Comparison of ENCODE assay signal across 26 cellular contexts in the genomic region with DNA sequence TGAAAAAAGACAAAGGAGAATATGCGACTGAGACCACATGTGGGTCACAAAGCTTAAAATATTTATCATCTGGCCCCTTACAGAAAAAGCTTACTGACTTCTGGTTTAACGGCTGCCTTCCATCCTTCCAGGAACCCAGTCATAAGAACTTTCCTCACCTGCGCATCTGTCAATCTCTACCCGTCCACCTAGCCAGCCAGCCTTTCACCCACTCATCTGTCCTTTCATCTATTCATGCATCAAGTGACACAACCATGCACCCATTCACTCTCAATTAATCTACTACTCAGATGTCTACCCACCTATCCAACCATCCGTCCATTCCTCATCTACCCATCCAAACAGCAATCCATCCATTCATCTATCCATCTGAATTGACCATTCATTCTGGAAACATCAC.
DNase-seq lines count a peak whose midpoint lies in the region; ATAC-seq and TF ChIP-seq lines count a peak whose summit lies in the region.
"Had no signal": no experiment of that assay in that cellular context is flagged by ENCODE, and none has a peak within 500 bp of the region (broad histone marks: within the 10 kb centered on the region; RNA-seq: fewer than 3 reads in every experiment).

No MANE protein-coding gene starts in this region.

- peaks cover 84% of the 10 kb centered on the region for H3K4me1 Mint-ChIP-seq in activated CD4-positive, alpha-beta T cell treated with anti-CD3 and anti-CD28 coated beads, Interleukin-2, amount 10 ng/mL, durations not matched to agents 7 days and 5 days
- H3K4me1 Mint-ChIP-seq in endothelial cell (ENCODE audit: unreplicated experiment): peaks cover 17% of the 10 kb centered on the region

- H3K9me3 Mint-ChIP-seq in activated CD4-positive, alpha-beta T cell treated with anti-CD3 and anti-CD28 coated beads, Interleukin-2, amount 10 ng/mL, durations not matched to agents 7 days and 5 days: no peaks in the 10 kb centered on the region
- no peaks in the 10 kb centered on the region for H3K9me3 Mint-ChIP-seq in endothelial cell (ENCODE audit: unreplicated experiment)

- H3K9me2 ChIP-seq in PC-9 (ENCODE audit: insufficient read depth): no peaks in the 10 kb centered on the region

- H4K20me1 ChIP-seq in BLaER1 (no peaks in the 10 kb centered on the region), PC-9 (ENCODE audit: insufficient read depth) (no peaks in the 10 kb centered on the region)

- H3K27ac ChIP-seq in BLaER1 (no peak overlapping the region), KOPT-K1 (ENCODE audit: low read depth, low read length, poor library complexity, severe bottlenecking) (peak overlapping the region; percentile 88), PC-9 (no peak overlapping the region)
- H3K27ac ChIP-seq: A549, HL-60, Peyer's patch, SJCRH30 had no signal

- no TSS peak for BruUV-seq in PC-9 (replicated peaks; lab: Mats Ljungman, UMichigan)

- H3K4me2 ChIP-seq in BLaER1 (peak overlapping the region; percentile 78), PC-9 (no peak overlapping the region)
- H3K4me2 ChIP-seq: A549 had no signal

- peaks cover 15% of the 10 kb centered on the region; the same call in 1 of the 2 replicates for H3F3A ChIP-seq in PC-9 (ENCODE audit: insufficient read depth, low read depth)

- H3K36me3 ChIP-seq in BLaER1 (no peaks in the 10 kb centered on the region), KOPT-K1 (ENCODE audit: insufficient read depth, low read length) (no peaks in the 10 kb centered on the region), PC-9 (ENCODE audit: low read depth) (no peaks in the 10 kb centered on the region)
- H3K36me3 ChIP-seq: SJCRH30 had no signal

- POLR2A ChIA-PET in activated CD4-positive, alpha-beta T cell treated with anti-CD3 and anti-CD28 coated beads, Interleukin-2, amount 10 ng/mL, durations not matched to agents 7 days and 5 days (lab: Charles Lee): no interaction called here
- POLR2A ChIA-PET in PC-9 (lab: Charles Lee; ENCODE audit: unreplicated experiment): no interaction called here

- TF ChIP-seq POLR2A in GM18505 (IDR thresholded peaks at IDR 0.05; ENCODE audit: borderline replicate concordance, extremely low read depth, insufficient read depth, insufficient read length): no peak

- H2AFZ ChIP-seq in PC-9: no peak overlapping the region

- CTCF ChIA-PET in activated CD4-positive, alpha-beta T cell treated with anti-CD3 and anti-CD28 coated beads, Interleukin-2, amount 10 ng/mL, durations not matched to agents 7 days and 5 days (lab: Charles Lee): interaction anchor here (1.0 to 1.3 kb wide), 2 partner anchors 14 to 15 kb away, joined by 3 read pairs; no protein-coding TSS in a partner anchor
- CTCF ChIA-PET in PC-9 (lab: Charles Lee): no interaction called here

- H3K9ac ChIP-seq in BLaER1: no peak overlapping the region

- peaks cover 3% of the 10 kb centered on the region for H3K27me3 Mint-ChIP-seq in activated CD4-positive, alpha-beta T cell treated with anti-CD3 and anti-CD28 coated beads, Interleukin-2, amount 10 ng/mL, durations not matched to agents 7 days and 5 days
- peaks cover 22% of the 10 kb centered on the region for H3K27me3 Mint-ChIP-seq in endothelial cell (ENCODE audit: unreplicated experiment)

- ATAC-seq in GM18505 (IDR thresholded peaks at IDR 0.05; ENCODE audit: unreplicated experiment): no peak
- ATAC-seq: A549, GM12878, HepG2 had no signal

- H3K4me1 ChIP-seq in BLaER1 (peaks cover 92% of the 10 kb centered on the region), PC-9 (replicated peaks; ENCODE audit: insufficient read depth) (peaks cover 31% of the 10 kb centered on the region)
- H3K4me1 ChIP-seq: SJCRH30 had no signal

- no peak for DNase-seq in activated CD4-positive, alpha-beta T cell treated with anti-CD3 and anti-CD28 coated beads, Interleukin-2, amount 10 ng/mL, durations not matched to agents 7 days and 5 days
- DNase-seq in activated CD4-positive, alpha-beta T cell treated with anti-CD3 and anti-CD28 coated beads for 1 hour: no peak
- no peak for DNase-seq in endothelial cell (ENCODE audit: low spot score)
- no peak for DNase-seq in PC-9
- no peak for DNase-seq in T-helper 9 cell
- DNase-seq: CD4-positive, CD25-positive, alpha-beta regulatory T cell; COR-L47; DMS79; GOT3; HCEC 1CT; NCI-H1092 treated with DMSO at 0.1 percent for 48 hours; NCI-H146; NCI-H2029; NCI-H226; NCI-H524; NCI-H82; Peyer's patch; SJCRH30 had no signal

- TF ChIP-seq CTCF in endothelial cell (IDR thresholded peaks at IDR 0.05; ENCODE audit: unreplicated experiment) (no peak), PC-9 (conservative IDR thresholded peaks at IDR 0.05) (no peak)

- H3K27me3 ChIP-seq in BLaER1: no peaks in the 10 kb centered on the region
- peaks cover 11% of the 10 kb centered on the region; the same call in 1 of the 2 replicates for H3K27me3 ChIP-seq in PC-9 (ENCODE audit: insufficient read depth, low read depth)
- H3K27me3 ChIP-seq: Peyer's patch had no signal

- H3K36me3 Mint-ChIP-seq in activated CD4-positive, alpha-beta T cell treated with anti-CD3 and anti-CD28 coated beads, Interleukin-2, amount 10 ng/mL, durations not matched to agents 7 days and 5 days (ENCODE audit: low read depth): peaks cover 7% of the 10 kb centered on the region
- peaks cover 58% of the 10 kb centered on the region for H3K36me3 Mint-ChIP-seq in endothelial cell (ENCODE audit: low read depth, unreplicated experiment)
- H3K36me3 Mint-ChIP-seq: CD4-positive, CD25-positive, alpha-beta regulatory T cell had no signal

- intact Hi-C loops in PC-9 (cut with micrococcal nuclease; ENCODE audit: unreplicated experiment): no loop called here

- H3K79me2 ChIP-seq in PC-9 (ENCODE audit: low read depth): no peaks in the 10 kb centered on the region

- H3K4me3 ChIP-seq in BLaER1: no peak overlapping the region; the same call in 1 of the 2 replicates
- H3K4me3 ChIP-seq in PC-9: no peak overlapping the region
- H3K4me3 ChIP-seq: A549, GM12878, Peyer's patch, SJCRH30 had no signal

- no peak overlapping the region for H3K4me3 Mint-ChIP-seq in activated CD4-positive, alpha-beta T cell treated with anti-CD3 and anti-CD28 coated beads, Interleukin-2, amount 10 ng/mL, durations not matched to agents 7 days and 5 days
- H3K4me3 Mint-ChIP-seq in endothelial cell (ENCODE audit: unreplicated experiment): peak overlapping the region; percentile 6
- H3K4me3 Mint-ChIP-seq: B cell; CD4-positive, CD25-positive, alpha-beta regulatory T cell had no signal

- H3K9me3 ChIP-seq in BLaER1 (no peaks in the 10 kb centered on the region), KOPT-K1 (ENCODE audit: insufficient read depth, low read length, poor library complexity, severe bottlenecking) (no peaks in the 10 kb centered on the region), PC-9 (ENCODE audit: insufficient read depth, low read depth) (no peaks in the 10 kb centered on the region)
- H3K9me3 ChIP-seq: A549, Peyer's patch, SJCRH30 had no signal

- peak overlapping the region; percentile 10 for H3K27ac Mint-ChIP-seq in activated CD4-positive, alpha-beta T cell treated with anti-CD3 and anti-CD28 coated beads, Interleukin-2, amount 10 ng/mL, durations not matched to agents 7 days and 5 days
- no peak overlapping the region for H3K27ac Mint-ChIP-seq in endothelial cell (ENCODE audit: unreplicated experiment)
- H3K27ac Mint-ChIP-seq: B cell; CD4-positive, CD25-positive, alpha-beta regulatory T cell had no signal
